Comparison of ENCODE assay signal across 9 cellular contexts in genomic region chr2:25324905-25325592, GRCh38. TPM values are rescaled to one million over a fixed set of nuclear protein-coding genes. Genes with fewer than 3 reads are reported as not detected.
A peak's percentile ranks its signal among the peaks of the same experiment; 100 is the strongest.
DNase-seq lines count a peak whose midpoint lies in the region; ATAC-seq and TF ChIP-seq lines count a peak whose summit lies in the region.
"Had no signal": no experiment of that assay in that cellular context is flagged by ENCODE, and none has a peak within 500 bp of the region (broad histone marks: within the 10 kb centered on the region; RNA-seq: fewer than 3 reads in every experiment).

No MANE protein-coding gene starts in this region.

- H3K27ac Mint-ChIP-seq in activated T-helper 1 cell treated with anti-CD3 and anti-CD28 coated beads, Interleukin-12 subunit alpha, Interleukin-12 subunit beta, Interleukin-2, Interleukin-4 antibody, amounts not matched to agents 30 ng/mL and 10 ng/mL and 1 ng/mL, durations not matched to agents 14 hours and 24 hours and 36 hours: peak overlapping the region; percentile 25

- peaks cover 55% of the 10 kb centered on the region for H3K36me3 Mint-ChIP-seq in activated T-helper 1 cell treated with anti-CD3 and anti-CD28 coated beads, Interleukin-12 subunit alpha, Interleukin-12 subunit beta, Interleukin-2, Interleukin-4 antibody, amounts not matched to agents 30 ng/mL and 10 ng/mL and 1 ng/mL, durations not matched to agents 14 hours and 24 hours and 36 hours (ENCODE audit: low read depth)

- peak overlapping the region in 5 of 12 donors; percentile 12 to 59 (median 44) for H3K27ac ChIP-seq in heart left ventricle
- H3K27ac ChIP-seq in PC-3 (ENCODE audit: low read length): no peak overlapping the region

- CTCF ChIA-PET in PC-3 (lab: Charles Lee): no interaction called here

- H4K20me1 ChIP-seq in PC-3 (ENCODE audit: low read length): no peaks in the 10 kb centered on the region

- H3K4me3 ChIP-seq in heart left ventricle (no peak overlapping the region), PC-3 (ENCODE audit: low read length) (no peak overlapping the region)

- peaks cover 62% of the 10 kb centered on the region for H3K4me1 Mint-ChIP-seq in activated T-helper 1 cell treated with anti-CD3 and anti-CD28 coated beads, Interleukin-12 subunit alpha, Interleukin-12 subunit beta, Interleukin-2, Interleukin-4 antibody, amounts not matched to agents 30 ng/mL and 10 ng/mL and 1 ng/mL, durations not matched to agents 14 hours and 24 hours and 36 hours (ENCODE audit: low read depth)

- H3K27me3 ChIP-seq in heart left ventricle: no peaks in the 10 kb centered on the region
- no peaks in the 10 kb centered on the region for H3K27me3 ChIP-seq in PC-3 (ENCODE audit: low read length)

- H3K4me1 ChIP-seq in heart left ventricle (peaks cover 0 to 50% (median 27%) of the 10 kb centered on the region in 12 donors), PC-3 (ENCODE audit: insufficient read depth, low read length) (no peaks in the 10 kb centered on the region)

- TF ChIP-seq CTCF in heart left ventricle (IDR thresholded peaks at IDR 0.05): no peak
- TF ChIP-seq CTCF in PC-3 (conservative IDR thresholded peaks at IDR 0.05; ENCODE audit: low read depth, low read length): no peak

- no peak for TF ChIP-seq POLR2A in heart left ventricle (IDR thresholded peaks at IDR 0.05)

- no peaks in the 10 kb centered on the region for H3K79me2 ChIP-seq in PC-3 (ENCODE audit: low read length)

- 57 to 67% (median 60%) methylated on average over 16 of the region's 16 CpGs for WGBS in heart left ventricle, 4 donors

- no peak overlapping the region for H2AFZ ChIP-seq in PC-3 (ENCODE audit: low read length)

- H3K9me3 ChIP-seq in heart left ventricle: peaks cover 0 to 14% (median 6%) of the 10 kb centered on the region in 12 donors
- peaks cover 11% of the 10 kb centered on the region; the same call in 1 of the 2 replicates for H3K9me3 ChIP-seq in PC-3 (ENCODE audit: low read length)

- H3K4me3 Mint-ChIP-seq in activated T-helper 1 cell treated with anti-CD3 and anti-CD28 coated beads, Interleukin-12 subunit alpha, Interleukin-12 subunit beta, Interleukin-2, Interleukin-4 antibody, amounts not matched to agents 30 ng/mL and 10 ng/mL and 1 ng/mL, durations not matched to agents 14 hours and 24 hours and 36 hours: no peak overlapping the region

- H3F3A ChIP-seq in PC-3 (ENCODE audit: low read length, unreplicated experiment): no peaks in the 10 kb centered on the region

- POLR2A ChIA-PET in PC-3 (lab: Charles Lee; ENCODE audit: unreplicated experiment): no interaction called here

- H3K9me2 ChIP-seq in PC-3 (replicated peaks; ENCODE audit: low read length): no peaks in the 10 kb centered on the region

- intact Hi-C loops in activated T-helper 1 cell treated with anti-CD3 and anti-CD28 coated beads, Interleukin-12 subunit alpha, Interleukin-12 subunit beta, Interleukin-2, Interleukin-4 antibody, amounts not matched to agents 30 ng/mL and 10 ng/mL and 1 ng/mL, durations not matched to agents 14 hours and 24 hours and 36 hours (cut with micrococcal nuclease): no loop called here
- intact Hi-C loops in heart left ventricle (cut with DNase I) (no loop called here), PC-3 (cut with micrococcal nuclease) (no loop called here)

- peak; percentile 44 for DNase-seq in GM04503 (ENCODE audit: low read depth)
- DNase-seq in activated T-helper 1 cell treated with anti-CD3 and anti-CD28 coated beads, Interleukin-12 subunit alpha, Interleukin-12 subunit beta, Interleukin-2, Interleukin-4 antibody, amounts not matched to agents 30 ng/mL and 10 ng/mL and 1 ng/mL, durations not matched to agents 14 hours and 24 hours and 36 hours (ENCODE audit: low spot score): no peak
- DNase-seq in heart left ventricle: peak in 4 of 5 donors; percentile 45 to 70 (median 61)
- DNase-seq in stimulated activated CD4-positive, alpha-beta T cell treated with anti-CD3 and anti-CD28 coated beads, Interleukin-4, amount 100 ng/mL, for 24 hours: peak; percentile 47
- DNase-seq in left lobe of liver (ENCODE audit: low spot score): no peak
- no peak for DNase-seq in cerebellar nuclear complex (lab: John Stamatoyannopoulos, UW)
- DNase-seq in PC-3: no peak
- DNase-seq in COLO668 (lab: John Stamatoyannopoulos, UW; ENCODE audit: unreplicated experiment): no peak
- DNase-seq: NCI-H187 treated with DMSO at 0.1 percent for 48 hours had no signal

- peaks cover 24% of the 10 kb centered on the region for H3K9me3 Mint-ChIP-seq in activated T-helper 1 cell treated with anti-CD3 and anti-CD28 coated beads, Interleukin-12 subunit alpha, Interleukin-12 subunit beta, Interleukin-2, Interleukin-4 antibody, amounts not matched to agents 30 ng/mL and 10 ng/mL and 1 ng/mL, durations not matched to agents 14 hours and 24 hours and 36 hours

- no peaks in the 10 kb centered on the region for H3K27me3 Mint-ChIP-seq in activated T-helper 1 cell treated with anti-CD3 and anti-CD28 coated beads, Interleukin-12 subunit alpha, Interleukin-12 subunit beta, Interleukin-2, Interleukin-4 antibody, amounts not matched to agents 30 ng/mL and 10 ng/mL and 1 ng/mL, durations not matched to agents 14 hours and 24 hours and 36 hours (ENCODE audit: insufficient read depth)

- peak in 3 of 4 donors; percentile 58 to 69 (median 64) for ATAC-seq in heart left ventricle
- ATAC-seq in left lobe of liver: no peak
- no peak for ATAC-seq in PC-3

- no peak overlapping the region for H3K9ac ChIP-seq in PC-3 (ENCODE audit: low read length)

- no TSS peak for BruUV-seq in PC-3 (replicated peaks; lab: Mats Ljungman, UMichigan)

- H3K4me2 ChIP-seq in PC-3 (ENCODE audit: low read length): no peak overlapping the region

- H3K36me3 ChIP-seq in heart left ventricle (peaks cover 0 to 14% (median 0%) of the 10 kb centered on the region in 9 donors), PC-3 (ENCODE audit: low read depth, low read length) (peaks cover 12% of the 10 kb centered on the region; the same call in 1 of the 2 replicates)

RNA-seq across cellular contexts. Expression of gene DNMT3A, which starts 16.7 kb away (rescaled TPM):
- total RNA-seq in activated T-helper 1 cell treated with anti-CD3 and anti-CD28 coated beads, Interleukin-12 subunit alpha, Interleukin-12 subunit beta, Interleukin-2, Interleukin-4 antibody, amounts not matched to agents 30 ng/mL and 10 ng/mL and 1 ng/mL, durations not matched to agents 14 hours and 24 hours and 36 hours: 101 and 105 TPM in 2 replicates
- total RNA-seq in heart left ventricle: 10 to 100 TPM in 8 of 9 donors, 1 to 10 TPM in 1; 3.5 to 26.0 (median 18.6) TPM
- polyA plus RNA-seq in heart left ventricle: 1 to 10 TPM; 9.1 to 9.2 TPM
- total RNA-seq in left lobe of liver: 8.3 TPM
- 12.2 and 20.6 TPM in 2 replicates for total RNA-seq in PC-3 (2014; rRNA removed)

Comparison
In these comparisons a context has a peak if more than half of its experiments do, and no peak if none do; other contexts are left out.
1. DNase-seq: peak in GM04503 (single experiment), heart left ventricle (4 of 5) and stimulated activated CD4-positive, alpha-beta T cell treated with anti-CD3 and anti-CD28 coated beads, Interleukin-4, amount 100 ng/mL, for 24 hours (single experiment); none in activated T-helper 1 cell treated with anti-CD3 and anti-CD28 coated beads, Interleukin-12 subunit alpha, Interleukin-12 subunit beta, Interleukin-2, Interleukin-4 antibody, amounts not matched to agents 30 ng/mL and 10 ng/mL and 1 ng/mL, durations not matched to agents 14 hours and 24 hours and 36 hours (single experiment), left lobe of liver (single experiment), cerebellar nuclear complex (0 of 2), PC-3 (single experiment) and COLO668 (single experiment).
2. ATAC-seq: peak in heart left ventricle (3 of 4); none in left lobe of liver (single experiment) and PC-3 (single experiment).